ENCODE assay signal across 14 cellular contexts in genomic region chr2:85288244-85288725, GRCh38. TPM values are rescaled to one million over a fixed set of nuclear protein-coding genes. Genes with fewer than 3 reads are reported as not detected.
DNase-seq lines count a peak whose midpoint lies in the region; ATAC-seq, FAIRE-seq and TF ChIP-seq lines count a peak whose summit lies in the region.
"Had no signal": no experiment of that assay in that cellular context is flagged by ENCODE, and none has a peak within 500 bp of the region (broad histone marks: within the 10 kb centered on the region; RNA-seq: fewer than 3 reads in every experiment).

No MANE protein-coding gene starts in this region.

- no peak for TF ChIP-seq EP300 in stomach (IDR thresholded peaks at IDR 0.05)

- 48 to 71% (median 54%) methylated on average over 10 of the region's 10 CpGs for WGBS in stomach, 5 donors

- H3K27ac ChIP-seq in RWPE2 (ENCODE audit: poor library complexity, severe bottlenecking) (peak overlapping the region; percentile 100), foreskin keratinocyte (peak overlapping the region; percentile 85), stomach (peak overlapping the region in 2 of 5 donors; percentile 54 to 55)
- H3K27ac ChIP-seq: adrenal gland, thoracic aorta had no signal

- POLR2A ChIA-PET in activated CD4-positive, alpha-beta T cell treated with anti-CD3 and anti-CD28 coated beads for 36 hours (lab: Charles Lee), result no interaction called here

- no peak overlapping the region for H3K4me3 Mint-ChIP-seq in activated CD4-positive, alpha-beta T cell treated with anti-CD3 and anti-CD28 coated beads for 36 hours

- peaks cover 19% of the 10 kb centered on the region for H3K4me1 Mint-ChIP-seq in activated CD4-positive, alpha-beta T cell treated with anti-CD3 and anti-CD28 coated beads for 36 hours

- no peak for TF ChIP-seq CTCF in RWPE2 (IDR thresholded peaks at IDR 0.05; ENCODE audit: poor library complexity, severe bottlenecking)
- no peak for TF ChIP-seq CTCF in foreskin keratinocyte (conservative IDR thresholded peaks at IDR 0.05)
- no peak for TF ChIP-seq CTCF in stomach (IDR thresholded peaks at IDR 0.05)

- H3K27me3 Mint-ChIP-seq in activated CD4-positive, alpha-beta T cell treated with anti-CD3 and anti-CD28 coated beads for 36 hours, result no peaks in the 10 kb centered on the region

- DNase-seq in H54 (ENCODE audit: insufficient read length, low spot score) (peak; percentile 69), RWPE2 (ENCODE audit: low spot score) (peak; percentile 88), foreskin keratinocyte (peak; percentile 98 to 99), stomach (peak; percentile 57), NCI-H128 (lab: John Stamatoyannopoulos, UW; ENCODE audit: unreplicated experiment) (no peak), occipital lobe (lab: John Stamatoyannopoulos, UW) (no peak)
- DNase-seq in effector CD8-positive, alpha-beta T cell (lab: John Stamatoyannopoulos, UW), result no peak
- DNase-seq in activated CD4-positive, alpha-beta T cell treated with anti-CD3 and anti-CD28 coated beads for 36 hours, result no peak
- DNase-seq: adrenal gland, DND-41, kidney glomerular epithelial cell, NCI-H774, posterior cingulate gyrus had no signal

- no peak overlapping the region for H3K27ac Mint-ChIP-seq in activated CD4-positive, alpha-beta T cell treated with anti-CD3 and anti-CD28 coated beads for 36 hours

- H3K36me3 ChIP-seq in RWPE2 (ENCODE audit: low read depth) (peaks cover 37% of the 10 kb centered on the region), stomach (no peaks in the 10 kb centered on the region)
- H3K36me3 ChIP-seq: adrenal gland had no signal

- intact Hi-C loops in stomach (cut with DNase I; ENCODE audit: low total_unique reads), result no loop called here
- intact Hi-C loops in activated CD4-positive, alpha-beta T cell treated with anti-CD3 and anti-CD28 coated beads for 36 hours (cut with DNase I, micrococcal nuclease), result loop anchor here (5.0 to 10.0 kb wide), 4 partner anchors 101 to 793 kb away; partner anchors contain the start of gene TCF7L1 (in 1 of the 2)

- H3K27me3 ChIP-seq in RWPE2 (ENCODE audit: insufficient read depth, poor library complexity, severe bottlenecking), result no peaks in the 10 kb centered on the region
- no peaks in the 10 kb centered on the region for H3K27me3 ChIP-seq in foreskin keratinocyte
- no peaks in the 10 kb centered on the region for H3K27me3 ChIP-seq in stomach
- H3K27me3 ChIP-seq: adrenal gland had no signal

- no peaks in the 10 kb centered on the region for H3K36me3 Mint-ChIP-seq in activated CD4-positive, alpha-beta T cell treated with anti-CD3 and anti-CD28 coated beads for 36 hours (ENCODE audit: low read depth)

- TF ChIP-seq POLR2A in H54 (IDR thresholded peaks at IDR 0.05; ENCODE audit: low read depth, low read length) (no peak), stomach (IDR thresholded peaks at IDR 0.05) (no peak)

- CTCF ChIA-PET in activated CD4-positive, alpha-beta T cell treated with anti-CD3 and anti-CD28 coated beads for 36 hours (lab: Charles Lee), result interaction anchor here (0.8 to 2.7 kb wide), 5 partner anchors 10 to 96 kb away, joined by 3 to 14 read pairs (median 4); no protein-coding TSS in a partner anchor

- H3K4me1 ChIP-seq in RWPE2 (ENCODE audit: insufficient read depth, poor library complexity, severe bottlenecking) (peaks cover 44% of the 10 kb centered on the region), foreskin keratinocyte (peaks cover 29% of the 10 kb centered on the region), stomach (peaks cover 0 to 19% (median 6%) of the 10 kb centered on the region in 4 donors)
- H3K4me1 ChIP-seq: adrenal gland had no signal

- no peaks in the 10 kb centered on the region for H3K9me3 Mint-ChIP-seq in activated CD4-positive, alpha-beta T cell treated with anti-CD3 and anti-CD28 coated beads for 36 hours (ENCODE audit: low read depth)

- H3K9me3 ChIP-seq in RWPE2 (ENCODE audit: severe bottlenecking), result no peaks in the 10 kb centered on the region
- H3K9me3 ChIP-seq in stomach, result no peaks in the 10 kb centered on the region
- H3K9me3 ChIP-seq: adrenal gland, thoracic aorta had no signal

- peak; percentile 23 for FAIRE-seq in H54 (lab: Jason Lieb, UNC)

- peak; percentile 91 for ATAC-seq in RWPE2 (ENCODE audit: low read depth)
- peak; percentile 93 for ATAC-seq in foreskin keratinocyte
- ATAC-seq in activated CD4-positive, alpha-beta T cell treated with anti-CD3 and anti-CD28 coated beads for 36 hours, result no peak

- H3K4me3 ChIP-seq in RWPE2 (ENCODE audit: severe bottlenecking), result no peak overlapping the region
- H3K4me3 ChIP-seq in stomach, result no peak overlapping the region
- H3K4me3 ChIP-seq: adrenal gland, thoracic aorta had no signal

RNA-seq across cellular contexts. Expression of gene TGOLN2, which starts 39.5 kb away (rescaled TPM):
- total RNA-seq in foreskin keratinocyte, result 38.7 and 39.8 TPM in 2 replicates
- polyA plus RNA-seq in foreskin keratinocyte, result 10.3 and 11.8 TPM in 2 replicates
- 100 to 1,000 TPM; 104 to 232 (median 181) TPM for total RNA-seq in stomach
- polyA plus RNA-seq in stomach, result 10 to 100 TPM; 10.8 to 21.7 (median 13.0) TPM
- total RNA-seq in activated CD4-positive, alpha-beta T cell treated with anti-CD3 and anti-CD28 coated beads for 36 hours, result 10 to 100 TPM; 84.0 to 90.4 TPM
- 34.5 TPM for total RNA-seq in occipital lobe

Comparison
In these comparisons a context has a peak if more than half of its experiments do, and no peak if none do; other contexts are left out.
1. DNase-seq: peak in H54 (single experiment), RWPE2 (single experiment), foreskin keratinocyte (2 of 2) and stomach (single experiment); none in effector CD8-positive, alpha-beta T cell (single experiment), activated CD4-positive, alpha-beta T cell treated with anti-CD3 and anti-CD28 coated beads for 36 hours (single experiment), NCI-H128 (single experiment) and occipital lobe (single experiment).